16 cellular contexts compared by ENCODE assay signal in the genomic region with DNA sequence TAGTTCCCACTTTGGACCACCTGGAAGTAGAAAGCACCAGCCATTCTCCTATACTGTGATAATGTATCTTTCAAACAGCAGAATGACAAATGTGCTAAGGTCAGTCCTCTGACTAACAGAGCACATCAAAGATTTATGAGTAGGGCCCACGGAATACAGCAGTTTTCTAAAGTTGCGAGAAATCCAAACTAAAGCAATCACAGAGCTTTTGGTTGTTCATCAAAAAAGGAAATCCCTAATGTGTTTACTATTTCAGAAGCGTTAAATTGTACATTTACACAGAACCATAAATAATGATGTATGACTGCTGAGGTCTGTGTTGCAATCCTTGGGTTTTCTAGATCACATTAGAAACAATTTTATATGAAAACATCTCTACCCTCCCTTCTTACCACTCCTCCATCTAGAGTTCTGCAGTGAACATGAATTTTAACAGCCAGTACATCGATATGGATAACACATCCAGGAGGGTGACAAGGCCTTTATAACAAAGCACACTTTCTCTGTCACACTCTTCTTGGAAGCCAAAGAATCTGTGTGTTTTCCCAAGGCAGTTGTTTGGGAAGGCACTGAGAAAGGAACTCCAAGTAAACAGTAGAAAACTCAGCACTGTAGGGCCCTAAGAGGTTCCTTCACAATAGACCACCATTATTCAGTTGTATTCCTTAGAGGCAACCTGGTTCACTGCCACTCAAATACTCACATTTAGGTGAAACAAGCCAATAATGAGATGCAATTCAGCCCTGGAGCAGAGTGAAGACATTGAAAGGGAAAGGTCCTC. TPM values are rescaled to one million over a fixed set of nuclear protein-coding genes. Genes with fewer than 3 reads are reported as not detected.
A peak's percentile ranks its signal among the peaks of the same experiment; 100 is the strongest.
DNase-seq lines count a peak whose midpoint lies in the region; TF ChIP-seq lines count a peak whose summit lies in the region.
"Had no signal": no experiment of that assay in that cellular context is flagged by ENCODE, and none has a peak within 500 bp of the region (broad histone marks: within the 10 kb centered on the region; RNA-seq: fewer than 3 reads in every experiment).

No MANE protein-coding gene starts in this region.

- POLR2A ChIA-PET in A673 (lab: Charles Lee; ENCODE audit: low non-redundant PET), result interaction anchor here (0.6 kb wide), 1 partner anchor 21 kb away, joined by 3 read pairs; no protein-coding TSS in a partner anchor

- no TSS peak for BruUV-seq in A673 (replicated peaks; lab: Mats Ljungman, UMichigan)

- intact Hi-C loops in A673 (cut with micrococcal nuclease; ENCODE audit: unreplicated experiment), result no loop called here
- intact Hi-C loops in colonic mucosa (cut with DNase I), result loop anchor here (10.0 kb wide), 2 partner anchors 248 to 428 kb away; partner anchors contain the start of genes CEP290 and TMTC3

- H3K27ac Mint-ChIP-seq in HFFc6, result peak overlapping the region; percentile 12
- H3K27ac Mint-ChIP-seq: activated CD4-positive, alpha-beta memory T cell treated with anti-CD3 and anti-CD28 coated beads, Interleukin-2, amount 10 ng/mL, durations not matched to agents 7 days and 5 days; activated T-helper 17 cell treated with anti-CD3 and anti-CD28 coated beads, Interleukin-2, amount 50 U/mL, for 72 hours had no signal

- TF ChIP-seq CTCF in A673 (conservative IDR thresholded peaks at IDR 0.05; ENCODE audit: low read depth, low read length) (no peak), HFFc6 (IDR thresholded peaks at IDR 0.05) (no peak), colonic mucosa (IDR thresholded peaks at IDR 0.05) (no peak)

- H3K4me3 Mint-ChIP-seq in HFFc6, result no peak overlapping the region; the same call in 1 of the 2 replicates
- H3K4me3 Mint-ChIP-seq: activated CD4-positive, alpha-beta memory T cell treated with anti-CD3 and anti-CD28 coated beads, Interleukin-2, amount 10 ng/mL, durations not matched to agents 7 days and 5 days; activated T-helper 17 cell treated with anti-CD3 and anti-CD28 coated beads, Interleukin-2, amount 50 U/mL, for 72 hours had no signal

- H3K27me3 ChIP-seq in A673 (replicated peaks; ENCODE audit: insufficient read depth, low read depth, low read length, poor library complexity) (no peaks in the 10 kb centered on the region), colonic mucosa (no peaks in the 10 kb centered on the region), muscle layer of duodenum (ENCODE audit: low read depth, low read length) (no peaks in the 10 kb centered on the region)

- H3K4me3 ChIP-seq in A673 (ENCODE audit: low read depth, low read length, poor library complexity, severe bottlenecking) (no peak overlapping the region), colonic mucosa (no peak overlapping the region), muscle layer of duodenum (ENCODE audit: low read depth in 1 of 2, low read length in 2 of 2) (no peak overlapping the region)

- no peaks in the 10 kb centered on the region for H3K9me3 Mint-ChIP-seq in HFFc6
- H3K9me3 Mint-ChIP-seq: activated CD4-positive, alpha-beta memory T cell treated with anti-CD3 and anti-CD28 coated beads, Interleukin-2, amount 10 ng/mL, durations not matched to agents 7 days and 5 days; activated T-helper 17 cell treated with anti-CD3 and anti-CD28 coated beads, Interleukin-2, amount 50 U/mL, for 72 hours had no signal

- H3K27me3 Mint-ChIP-seq in HFFc6 (ENCODE audit: insufficient read depth), result peaks cover 2% of the 10 kb centered on the region; the same call in 1 of the 2 replicates

- CTCF ChIA-PET in A673 (lab: Charles Lee), result no interaction called here

- H3K4me1 Mint-ChIP-seq in HFFc6 (ENCODE audit: low read depth), result peaks cover 92% of the 10 kb centered on the region
- H3K4me1 Mint-ChIP-seq: activated CD4-positive, alpha-beta memory T cell treated with anti-CD3 and anti-CD28 coated beads, Interleukin-2, amount 10 ng/mL, durations not matched to agents 7 days and 5 days; activated T-helper 17 cell treated with anti-CD3 and anti-CD28 coated beads, Interleukin-2, amount 50 U/mL, for 72 hours had no signal

- H3K27ac ChIP-seq in A673 (ENCODE audit: low read depth, low read length, poor library complexity, severe bottlenecking) (no peak overlapping the region), colonic mucosa (peak overlapping the region; percentile 8), muscle layer of duodenum (ENCODE audit: low read length) (peak overlapping the region; percentile 22)
- H3K27ac ChIP-seq: parathyroid adenoma had no signal

- H3K4me1 ChIP-seq in A673 (ENCODE audit: insufficient read depth, low read length, poor library complexity, severe bottlenecking) (peaks cover 13% of the 10 kb centered on the region), colonic mucosa (no peaks in the 10 kb centered on the region), muscle layer of duodenum (ENCODE audit: control insufficient read depth in 1 of 2, insufficient read depth in 2 of 2, low read length in 2 of 2) (peaks cover 3 to 48% of the 10 kb centered on the region in 2 donors)
- H3K4me1 ChIP-seq: parathyroid adenoma had no signal

- H3K36me3 ChIP-seq in A673 (ENCODE audit: insufficient read depth, low read length, poor library complexity, severe bottlenecking) (no peaks in the 10 kb centered on the region), colonic mucosa (no peaks in the 10 kb centered on the region), muscle layer of duodenum (ENCODE audit: control insufficient read depth in 1 of 2, insufficient read depth in 2 of 2, low read length in 2 of 2) (no peaks in the 10 kb centered on the region)

- H3K9ac ChIP-seq in colonic mucosa (ENCODE audit: low read depth in 2 of 2, low read length in 2 of 2), result no peak overlapping the region
- H3K9ac ChIP-seq: parathyroid adenoma had no signal

- H3K9me3 ChIP-seq in A673 (ENCODE audit: low read depth, low read length, poor library complexity, severe bottlenecking) (no peaks in the 10 kb centered on the region), colonic mucosa (no peaks in the 10 kb centered on the region), muscle layer of duodenum (ENCODE audit: control insufficient read depth in 1 of 2, low read length in 2 of 2) (no peaks in the 10 kb centered on the region)

- DNase-seq in A673 (ENCODE audit: low spot score), result peak; percentile 8
- DNase-seq in HFFc6, result no peak
- DNase-seq in colonic mucosa, result no peak
- DNase-seq in iPS-NIHi11 (ENCODE audit: low spot score), result no peak
- no peak for DNase-seq in OCI-M1 (lab: John Stamatoyannopoulos, UW)
- DNase-seq in 8988T, result no peak
- DNase-seq in NCI-H526 (lab: John Stamatoyannopoulos, UW), result no peak
- DNase-seq: activated CD4-positive, alpha-beta memory T cell treated with anti-CD3 and anti-CD28 coated beads, Interleukin-2, amount 10 ng/mL, durations not matched to agents 7 days and 5 days; AML-193; DMS53; NCI-H2171; SHP77 treated with DMSO at 0.1 percent for 48 hours; stimulated activated CD4-positive, alpha-beta T cell treated with anti-CD3 and anti-CD28 coated beads, Interleukin-12 subunit alpha, Interleukin-12 subunit beta, amount 100 ng/mL, for 4 hours had no signal

- H3K36me3 Mint-ChIP-seq in HFFc6 (ENCODE audit: low read depth), result no peaks in the 10 kb centered on the region; the same call in 1 of the 2 replicates

RNA-seq across cellular contexts. Expression of gene KITLG, which starts 7.3 kb away (rescaled TPM):
- 4.6 and 5.7 TPM in 2 replicates for total RNA-seq in A673 (2021)
- total RNA-seq in HFFc6 (2021; fragmentation: NEBNext Ultra II Directional; extraction: Animal tissue kit (Norgen Biotek cat#: 25700)), result 10 to 100 TPM; 44.4 to 91.2 (median 74.2) TPM
- total RNA-seq in colonic mucosa, result 10 to 100 TPM; 32.8 to 37.1 TPM
- total RNA-seq: activated CD4-positive, alpha-beta memory T cell treated with anti-CD3 and anti-CD28 coated beads, Interleukin-2, amount 10 ng/mL, durations not matched to agents 7 days and 5 days had no signal
